Comparison of ENCODE assay signal across 20 cellular contexts in the genomic region with DNA sequence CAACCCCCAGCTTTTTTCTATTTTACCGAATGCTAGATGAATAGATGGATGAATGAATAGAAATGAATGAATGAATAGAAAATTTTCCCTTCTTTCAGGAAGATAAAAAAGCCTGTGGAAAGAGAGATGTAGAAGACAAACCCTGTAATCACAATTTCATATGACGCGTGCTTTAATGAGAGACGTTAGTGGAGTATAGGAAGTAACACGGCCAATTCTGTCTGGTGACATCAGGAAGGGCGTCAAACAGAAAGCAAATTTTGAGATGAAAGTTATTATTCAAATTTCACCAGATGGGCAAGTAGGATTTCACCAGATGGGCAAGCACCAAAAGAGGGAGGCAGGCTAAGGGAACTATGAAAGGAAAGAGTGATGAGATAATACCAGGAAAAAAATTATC.
DNase-seq lines count a peak whose midpoint lies in the region; ATAC-seq and TF ChIP-seq lines count a peak whose summit lies in the region.
"Had no signal": no experiment of that assay in that cellular context is flagged by ENCODE, and none has a peak within 500 bp of the region (broad histone marks: within the 10 kb centered on the region; RNA-seq: fewer than 3 reads in every experiment).

No MANE protein-coding gene starts in this region.

- H3K4me3 ChIP-seq in CD8-positive, alpha-beta T cell (ENCODE audit: low read depth, low read length), result no peak overlapping the region
- H3K4me3 ChIP-seq: A549, BLaER1, K562 had no signal

- intact Hi-C loops in activated CD4-positive, alpha-beta T cell treated with anti-CD3 and anti-CD28 coated beads, Interleukin-2, amount 10 ng/mL, durations not matched to agents 24 days and 14 days (cut with micrococcal nuclease), result no loop called here
- intact Hi-C loops in CD8-positive, alpha-beta T cell (cut with DNase I, micrococcal nuclease), result no loop called here

- POLR2A ChIA-PET in CD8-positive, alpha-beta T cell (lab: Charles Lee), result interaction anchor here (1.7 kb wide), 1 partner anchor 201 kb away, joined by 3 read pairs; no protein-coding TSS in a partner anchor

- no peak overlapping the region for H3K27ac Mint-ChIP-seq in activated CD4-positive, alpha-beta T cell treated with anti-CD3 and anti-CD28 coated beads, Interleukin-2, amount 10 ng/mL, durations not matched to agents 24 days and 14 days
- H3K27ac Mint-ChIP-seq in CD8-positive, alpha-beta T cell, result peak overlapping the region; percentile 79
- H3K27ac Mint-ChIP-seq in activated T-helper 17 cell treated with anti-CD3 and anti-CD28 coated beads, Interleukin-2, amount 50 U/mL, for 72 hours, result no peak overlapping the region
- H3K27ac Mint-ChIP-seq: H9 had no signal

- ATAC-seq in CD8-positive, alpha-beta T cell, result peak; percentile 34
- no peak for ATAC-seq in activated T-helper 17 cell treated with anti-CD3 and anti-CD28 coated beads, Interleukin-2, amount 50 U/mL, for 72 hours (replicated peaks)
- no peak for ATAC-seq in GM18505 (IDR thresholded peaks at IDR 0.05; ENCODE audit: unreplicated experiment)
- ATAC-seq: A549, K562 had no signal

- no peaks in the 10 kb centered on the region for H3K36me3 ChIP-seq in CD8-positive, alpha-beta T cell (ENCODE audit: insufficient read depth, low read length)
- H3K36me3 ChIP-seq: BLaER1 had no signal

- no peak for TF ChIP-seq CTCF in CD8-positive, alpha-beta T cell (IDR thresholded peaks at IDR 0.05)

- H3K27me3 Mint-ChIP-seq in activated CD4-positive, alpha-beta T cell treated with anti-CD3 and anti-CD28 coated beads, Interleukin-2, amount 10 ng/mL, durations not matched to agents 24 days and 14 days, result peaks cover 28% of the 10 kb centered on the region
- no peaks in the 10 kb centered on the region for H3K27me3 Mint-ChIP-seq in CD8-positive, alpha-beta T cell (ENCODE audit: low read depth)
- H3K27me3 Mint-ChIP-seq in activated T-helper 17 cell treated with anti-CD3 and anti-CD28 coated beads, Interleukin-2, amount 50 U/mL, for 72 hours, result no peaks in the 10 kb centered on the region

- DNase-seq in activated CD4-positive, alpha-beta T cell treated with anti-CD3 and anti-CD28 coated beads, Interleukin-2, amount 10 ng/mL, durations not matched to agents 24 days and 14 days, result no peak
- DNase-seq in activated CD4-positive, alpha-beta T cell treated with anti-CD3 and anti-CD28 coated beads for 4 hours, result no peak
- DNase-seq in Ammon's horn (ENCODE audit: low spot score) (peak; percentile 28), dermis blood vessel endothelial cell (no peak), NCI-H1930 (lab: John Stamatoyannopoulos, UW) (no peak)
- DNase-seq in CD8-positive, alpha-beta T cell, result no peak
- DNase-seq: COR-L47, DMS 273 treated with DMSO at 0.1 percent for 48 hours, DND-41, H9, NCI-H1105, NCI-H2081 treated with DMSO at 0.1 percent for 48 hours, NCI-H510A, NCI-H774, Right ventricle myocardium superior had no signal

- H3K4me1 ChIP-seq in CD8-positive, alpha-beta T cell (ENCODE audit: insufficient read depth, low read length), result no peaks in the 10 kb centered on the region
- H3K4me1 ChIP-seq: A549, BLaER1 had no signal

- no peak for TF ChIP-seq POLR2A in GM18505 (IDR thresholded peaks at IDR 0.05; ENCODE audit: borderline replicate concordance, extremely low read depth, insufficient read depth, insufficient read length)

- H3K4me3 Mint-ChIP-seq in activated CD4-positive, alpha-beta T cell treated with anti-CD3 and anti-CD28 coated beads, Interleukin-2, amount 10 ng/mL, durations not matched to agents 24 days and 14 days, result peak overlapping the region; percentile 48
- no peak overlapping the region for H3K4me3 Mint-ChIP-seq in CD8-positive, alpha-beta T cell
- H3K4me3 Mint-ChIP-seq in activated T-helper 17 cell treated with anti-CD3 and anti-CD28 coated beads, Interleukin-2, amount 50 U/mL, for 72 hours, result peak overlapping the region; percentile 6
- H3K4me3 Mint-ChIP-seq: H9 had no signal

- no peaks in the 10 kb centered on the region for H3K36me3 Mint-ChIP-seq in activated CD4-positive, alpha-beta T cell treated with anti-CD3 and anti-CD28 coated beads, Interleukin-2, amount 10 ng/mL, durations not matched to agents 24 days and 14 days (ENCODE audit: low read depth)
- H3K36me3 Mint-ChIP-seq in CD8-positive, alpha-beta T cell, result no peaks in the 10 kb centered on the region
- H3K36me3 Mint-ChIP-seq in activated T-helper 17 cell treated with anti-CD3 and anti-CD28 coated beads, Interleukin-2, amount 50 U/mL, for 72 hours (ENCODE audit: low read depth), result peaks cover 5% of the 10 kb centered on the region

- no peaks in the 10 kb centered on the region for H3K9me3 Mint-ChIP-seq in activated CD4-positive, alpha-beta T cell treated with anti-CD3 and anti-CD28 coated beads, Interleukin-2, amount 10 ng/mL, durations not matched to agents 24 days and 14 days
- no peaks in the 10 kb centered on the region for H3K9me3 Mint-ChIP-seq in CD8-positive, alpha-beta T cell
- no peaks in the 10 kb centered on the region for H3K9me3 Mint-ChIP-seq in activated T-helper 17 cell treated with anti-CD3 and anti-CD28 coated beads, Interleukin-2, amount 50 U/mL, for 72 hours
- H3K9me3 Mint-ChIP-seq: H9 had no signal

- peaks cover 6% of the 10 kb centered on the region for H3K4me1 Mint-ChIP-seq in activated CD4-positive, alpha-beta T cell treated with anti-CD3 and anti-CD28 coated beads, Interleukin-2, amount 10 ng/mL, durations not matched to agents 24 days and 14 days
- peaks cover 2% of the 10 kb centered on the region for H3K4me1 Mint-ChIP-seq in CD8-positive, alpha-beta T cell (ENCODE audit: low read depth)
- H3K4me1 Mint-ChIP-seq in activated T-helper 17 cell treated with anti-CD3 and anti-CD28 coated beads, Interleukin-2, amount 50 U/mL, for 72 hours, result no peaks in the 10 kb centered on the region

- CTCF ChIA-PET in CD8-positive, alpha-beta T cell (lab: Charles Lee), result no interaction called here

- H3K27me3 ChIP-seq in CD8-positive, alpha-beta T cell (ENCODE audit: insufficient read depth, low read length), result no peaks in the 10 kb centered on the region
- H3K27me3 ChIP-seq: BLaER1 had no signal

- H3K27ac ChIP-seq in CD8-positive, alpha-beta T cell (ENCODE audit: low read depth, low read length), result no peak overlapping the region
- H3K27ac ChIP-seq: A549, BLaER1 had no signal

- H3K9me3 ChIP-seq in CD8-positive, alpha-beta T cell (ENCODE audit: low read length), result no peaks in the 10 kb centered on the region
- H3K9me3 ChIP-seq: A549, BLaER1 had no signal
